16 cellular contexts compared by ENCODE assay signal in the genomic region with DNA sequence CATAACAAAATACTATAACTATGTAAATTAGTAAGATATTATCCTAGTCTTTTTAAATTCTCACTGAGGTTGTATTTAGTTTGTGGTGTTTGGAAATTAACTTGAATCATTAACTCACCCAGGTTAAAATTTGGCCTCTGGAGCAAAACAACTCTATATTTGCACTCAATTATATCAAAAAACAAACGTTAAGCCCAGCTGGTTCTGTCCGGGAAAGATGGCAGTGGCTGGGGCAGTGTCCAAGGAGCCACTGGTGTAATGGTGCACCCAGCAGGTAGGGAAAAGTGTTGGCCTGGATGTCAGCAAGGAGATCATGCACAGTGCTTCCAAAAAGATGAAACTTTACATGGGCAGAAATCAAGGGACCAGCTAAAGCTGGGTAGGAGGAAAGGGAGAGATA.
"Had no signal": no experiment of that assay in that cellular context is flagged by ENCODE, and none has a peak within 500 bp of the region (broad histone marks: within the 10 kb centered on the region; RNA-seq: fewer than 3 reads in every experiment).

No MANE protein-coding gene starts in this region.

- DNase-seq: dorsolateral prefrontal cortex; effector CD8-positive, alpha-beta T cell; heart right ventricle; hypothalamus; left lung; lower lobe of right lung; midbrain; psoas muscle; sigmoid colon; stimulated activated naive CD4-positive, alpha-beta T cell treated with Interleukin-2 at 50 U/mL for 16 hours had no signal

- H3K9me3 ChIP-seq: lower lobe of right lung, psoas muscle had no signal

- H3K27me3 ChIP-seq: dorsolateral prefrontal cortex, heart right ventricle, left lung, sigmoid colon had no signal

- H3K27ac ChIP-seq: coronary artery, dorsolateral prefrontal cortex, heart right ventricle, left lung, lower lobe of right lung, psoas muscle, sigmoid colon, skin epidermis had no signal

- FAIRE-seq: frontal cortex, islet of Langerhans, urothelium cell line had no signal

- H3K36me3 ChIP-seq: heart right ventricle, left lung, lower lobe of right lung, sigmoid colon had no signal

- ATAC-seq: heart right ventricle; left lung; lower lobe of right lung; natural killer cell treated with Interleukin-12 subunit alpha and Interleukin-12 subunit beta and Interleukin-15 and Interleukin-18, amount 100 ng/mL, for 72 hours; psoas muscle had no signal

- H3K4me1 ChIP-seq: heart right ventricle, left lung, psoas muscle, sigmoid colon had no signal

- H3K4me3 ChIP-seq: coronary artery, dorsolateral prefrontal cortex, heart right ventricle, left lung, lower lobe of right lung, psoas muscle, sigmoid colon, skin epidermis had no signal
